In genomic region chr12:4855121-4855924, GRCh38 we compare ENCODE assay signal across 8 cellular contexts. TPM values are rescaled to one million over a fixed set of nuclear protein-coding genes. Genes with fewer than 3 reads are reported as not detected.
DNase-seq lines count a peak whose midpoint lies in the region; ATAC-seq and TF ChIP-seq lines count a peak whose summit lies in the region.

No MANE protein-coding gene starts in this region.

- H3K4me3 ChIP-seq in Jurkat, Clone E6-1 (ENCODE audit: low read length): no peak overlapping the region
- no peak overlapping the region for H3K4me3 ChIP-seq in upper lobe of right lung

- peaks cover 21% of the 10 kb centered on the region for H3K27me3 ChIP-seq in upper lobe of right lung

- H3K9me3 ChIP-seq in upper lobe of right lung: no peaks in the 10 kb centered on the region

- TF ChIP-seq CTCF in nephron (IDR thresholded peaks at IDR 0.05; ENCODE audit: unreplicated experiment in 3 of 3): peak; percentile 65 to 81 (median 76)
- peak; percentile 88 for TF ChIP-seq CTCF in upper lobe of right lung (IDR thresholded peaks at IDR 0.05)

- no peak overlapping the region for H3K27ac Mint-ChIP-seq in nephron

- intact Hi-C loops in upper lobe of right lung (cut with DNase I): no loop called here

- H3K4me1 Mint-ChIP-seq in nephron: peaks cover 26% of the 10 kb centered on the region

- H3K4me1 ChIP-seq in upper lobe of right lung: peaks cover 3% of the 10 kb centered on the region

- peak; percentile 17 for DNase-seq in activated CD4-positive, CD25-positive, alpha-beta regulatory T cell treated with anti-CD3 and anti-CD28 coated beads, Interleukin-2, amount 50 U/mL, for 16 hours (ENCODE audit: low read depth, low spot score)
- no peak for DNase-seq in activated CD4-positive, CD25-positive, alpha-beta regulatory T cell treated with anti-CD3 and anti-CD28 coated beads, Interleukin-2, amount 50 U/mL, for 72 hours
- peak; percentile 85 for DNase-seq in Jurkat, Clone E6-1 (ENCODE audit: low read depth, low spot score)
- peak; percentile 70 for DNase-seq in NOMO-1 treated with DMSO at 0.1 percent for 48 hours (lab: John Stamatoyannopoulos, UW; ENCODE audit: unreplicated experiment)
- DNase-seq in activated T-cell treated with anti-CD3 and anti-CD28 coated beads for 4 hours: peak; percentile 42
- DNase-seq in fibroblast of peridontal ligament (ENCODE audit: extremely low read depth): peak; percentile 85
- no peak for DNase-seq in upper lobe of right lung

- H3K36me3 ChIP-seq in upper lobe of right lung: no peaks in the 10 kb centered on the region

- H3K27me3 Mint-ChIP-seq in nephron (ENCODE audit: low read depth): peaks cover 48% of the 10 kb centered on the region

- peak; percentile 80 for ATAC-seq in upper lobe of right lung

- no peak overlapping the region for H3K27ac ChIP-seq in upper lobe of right lung

- H3K4me3 Mint-ChIP-seq in nephron: no peak overlapping the region

- H3K36me3 Mint-ChIP-seq in nephron (ENCODE audit: low read depth): no peaks in the 10 kb centered on the region

- no peaks in the 10 kb centered on the region for H3K9me3 Mint-ChIP-seq in nephron

RNA-seq across cellular contexts. Expression of gene KCNA1, which starts 54.4 kb away (rescaled TPM):
- not detected for polyA plus RNA-seq in Jurkat, Clone E6-1 (2012; ENCODE audit: insufficient read depth, insufficient read length)
- total RNA-seq in upper lobe of right lung: not detected

Comparison
In these comparisons a context has a peak if more than half of its experiments do, and no peak if none do; other contexts are left out.
1. DNase-seq: peak in activated CD4-positive, CD25-positive, alpha-beta regulatory T cell treated with anti-CD3 and anti-CD28 coated beads, Interleukin-2, amount 50 U/mL, for 16 hours (single experiment), Jurkat, Clone E6-1 (single experiment), NOMO-1 treated with DMSO at 0.1 percent for 48 hours (single experiment), activated T-cell treated with anti-CD3 and anti-CD28 coated beads for 4 hours (single experiment) and fibroblast of peridontal ligament (single experiment); none in activated CD4-positive, CD25-positive, alpha-beta regulatory T cell treated with anti-CD3 and anti-CD28 coated beads, Interleukin-2, amount 50 U/mL, for 72 hours (single experiment) and upper lobe of right lung (single experiment).